Comparison of ENCODE assay signal across 10 cellular contexts in genomic region chr10:119509909-119510451, GRCh38. TPM values are rescaled to one million over a fixed set of nuclear protein-coding genes. Genes with fewer than 3 reads are reported as not detected.
DNase-seq lines count a peak whose midpoint lies in the region; ATAC-seq and TF ChIP-seq lines count a peak whose summit lies in the region.
"Had no signal": no experiment of that assay in that cellular context is flagged by ENCODE, and none has a peak within 500 bp of the region (broad histone marks: within the 10 kb centered on the region; RNA-seq: fewer than 3 reads in every experiment).

No MANE protein-coding gene starts in this region.

- TF ChIP-seq CTCF in CD8-positive, alpha-beta T cell (IDR thresholded peaks at IDR 0.05) = no peak
- TF ChIP-seq CTCF in PC-9 (conservative IDR thresholded peaks at IDR 0.05) = no peak
- no peak for TF ChIP-seq CTCF in osteocyte (IDR thresholded peaks at IDR 0.05)
- no peak for TF ChIP-seq CTCF in GM20000 (IDR thresholded peaks at IDR 0.05; ENCODE audit: extremely low read depth, missing control alignments)

- no peaks in the 10 kb centered on the region for H3K9me3 Mint-ChIP-seq in CD8-positive, alpha-beta T cell
- H3K9me3 Mint-ChIP-seq in osteocyte (ENCODE audit: unreplicated experiment) = no peaks in the 10 kb centered on the region
- no peaks in the 10 kb centered on the region for H3K9me3 Mint-ChIP-seq in stimulated activated naive B cell treated with anti-CD40 and anti-IgM and Interleukin-4, amounts not matched to agents 10 μg/mL and 1 μg/mL and 100 μg/mL, for 72 hours

- peaks cover 73% of the 10 kb centered on the region for H3K4me1 ChIP-seq in CD8-positive, alpha-beta T cell (ENCODE audit: insufficient read depth, low read length)
- H3K4me1 ChIP-seq in PC-9 (replicated peaks; ENCODE audit: insufficient read depth) = no peaks in the 10 kb centered on the region

- CTCF ChIA-PET in CD8-positive, alpha-beta T cell (lab: Charles Lee) = interaction anchor here (1.2 to 2.1 kb wide), 3 partner anchors 15 to 28 kb away, joined by 4 to 6 read pairs (median 4); no protein-coding TSS in a partner anchor
- CTCF ChIA-PET in PC-9 (lab: Charles Lee) = no interaction called here

- H3K9me2 ChIP-seq in PC-9 (ENCODE audit: insufficient read depth) = no peaks in the 10 kb centered on the region

- no peaks in the 10 kb centered on the region for H3K27me3 Mint-ChIP-seq in CD8-positive, alpha-beta T cell (ENCODE audit: low read depth)
- H3K27me3 Mint-ChIP-seq in osteocyte (ENCODE audit: unreplicated experiment) = no peaks in the 10 kb centered on the region
- no peaks in the 10 kb centered on the region for H3K27me3 Mint-ChIP-seq in stimulated activated naive B cell treated with anti-CD40 and anti-IgM and Interleukin-4, amounts not matched to agents 10 μg/mL and 1 μg/mL and 100 μg/mL, for 72 hours

- intact Hi-C loops in CD8-positive, alpha-beta T cell (cut with DNase I, micrococcal nuclease) = no loop called here
- intact Hi-C loops in PC-9 (cut with micrococcal nuclease; ENCODE audit: unreplicated experiment) = no loop called here

- no peak overlapping the region for H2AFZ ChIP-seq in PC-9

- no TSS peak for BruUV-seq in PC-9 (replicated peaks; lab: Mats Ljungman, UMichigan)

- H4K20me1 ChIP-seq in PC-9 (ENCODE audit: insufficient read depth) = no peaks in the 10 kb centered on the region

- peaks cover 12% of the 10 kb centered on the region for H3K36me3 ChIP-seq in CD8-positive, alpha-beta T cell (ENCODE audit: insufficient read depth, low read length)
- H3K36me3 ChIP-seq in PC-9 (ENCODE audit: low read depth) = no peaks in the 10 kb centered on the region

- ATAC-seq in CD8-positive, alpha-beta T cell = no peak
- no peak for ATAC-seq in GM18519 (IDR thresholded peaks at IDR 0.05; ENCODE audit: low FRiP score, unreplicated experiment)
- ATAC-seq in stimulated activated naive B cell treated with anti-CD40 and anti-IgM and Interleukin-4, amounts not matched to agents 10 μg/mL and 1 μg/mL and 100 μg/mL, for 72 hours (replicated peaks) = no peak

- no peaks in the 10 kb centered on the region for H3K27me3 ChIP-seq in CD8-positive, alpha-beta T cell (ENCODE audit: insufficient read depth, low read length)
- no peaks in the 10 kb centered on the region for H3K27me3 ChIP-seq in PC-9 (ENCODE audit: insufficient read depth, low read depth)
- H3K27me3 ChIP-seq: BLaER1 treated with 17β-estradiol and CSF1 and Interleukin-3, amounts not matched to agents 10 nM and 100 nM had no signal

- peak overlapping the region; percentile 94 for H3K27ac Mint-ChIP-seq in CD8-positive, alpha-beta T cell
- H3K27ac Mint-ChIP-seq in osteocyte (ENCODE audit: unreplicated experiment) = peak overlapping the region; percentile 4
- no peak overlapping the region for H3K27ac Mint-ChIP-seq in stimulated activated naive B cell treated with anti-CD40 and anti-IgM and Interleukin-4, amounts not matched to agents 10 μg/mL and 1 μg/mL and 100 μg/mL, for 72 hours

- no peak for DNase-seq in CD8-positive, alpha-beta T cell
- DNase-seq in PC-9 (peak; percentile 3 to 56), fibroblast of gingiva (ENCODE audit: low read depth) (peak; percentile 81), osteocyte (ENCODE audit: extremely low spot score, unreplicated experiment) (no peak), HCEC 1CT (no peak), GM20000 (ENCODE audit: low spot score) (no peak)
- DNase-seq in stimulated activated naive B cell treated with anti-CD40 and anti-IgM and Interleukin-4, amounts not matched to agents 10 μg/mL and 1 μg/mL and 100 μg/mL, for 72 hours = no peak
- DNase-seq: activated CD4-positive, alpha-beta T cell treated with anti-CD3 and anti-CD28 coated beads, Interleukin-2, amount 50 U/mL, for 48 hours had no signal

- no peak overlapping the region for H3K27ac ChIP-seq in CD8-positive, alpha-beta T cell (ENCODE audit: low read depth, low read length)
- no peak overlapping the region for H3K27ac ChIP-seq in PC-9
- H3K27ac ChIP-seq: BLaER1 treated with 17β-estradiol and CSF1 and Interleukin-3, amounts not matched to agents 10 nM and 100 nM had no signal

- no peak overlapping the region for H3K4me2 ChIP-seq in PC-9

- H3K4me1 Mint-ChIP-seq in CD8-positive, alpha-beta T cell (ENCODE audit: low read depth) = peaks cover 69% of the 10 kb centered on the region
- H3K4me1 Mint-ChIP-seq in osteocyte (ENCODE audit: unreplicated experiment) = peaks cover 8% of the 10 kb centered on the region
- H3K4me1 Mint-ChIP-seq in stimulated activated naive B cell treated with anti-CD40 and anti-IgM and Interleukin-4, amounts not matched to agents 10 μg/mL and 1 μg/mL and 100 μg/mL, for 72 hours = no peaks in the 10 kb centered on the region

- H3K4me3 ChIP-seq in CD8-positive, alpha-beta T cell (ENCODE audit: low read depth, low read length) = no peak overlapping the region
- H3K4me3 ChIP-seq in PC-9 = no peak overlapping the region
- H3K4me3 ChIP-seq: BLaER1 treated with 17β-estradiol and CSF1 and Interleukin-3, amounts not matched to agents 10 nM and 100 nM had no signal

- no peaks in the 10 kb centered on the region for H3K79me2 ChIP-seq in PC-9 (ENCODE audit: low read depth)

- POLR2A ChIA-PET in CD8-positive, alpha-beta T cell (lab: Charles Lee) = interaction anchor here (0.8 to 1.0 kb wide), 2 partner anchors 15 to 25 kb away, joined by 3 read pairs; no protein-coding TSS in a partner anchor
- POLR2A ChIA-PET in PC-9 (lab: Charles Lee; ENCODE audit: unreplicated experiment) = no interaction called here

- no peak overlapping the region for H3K4me3 Mint-ChIP-seq in CD8-positive, alpha-beta T cell
- H3K4me3 Mint-ChIP-seq in osteocyte (ENCODE audit: unreplicated experiment) = no peak overlapping the region
- H3K4me3 Mint-ChIP-seq in stimulated activated naive B cell treated with anti-CD40 and anti-IgM and Interleukin-4, amounts not matched to agents 10 μg/mL and 1 μg/mL and 100 μg/mL, for 72 hours = no peak overlapping the region

- no peaks in the 10 kb centered on the region for H3K9me3 ChIP-seq in CD8-positive, alpha-beta T cell (ENCODE audit: low read length)
- no peaks in the 10 kb centered on the region for H3K9me3 ChIP-seq in PC-9 (ENCODE audit: insufficient read depth, low read depth)
- H3K9me3 ChIP-seq: BLaER1 treated with 17β-estradiol and CSF1 and Interleukin-3, amounts not matched to agents 10 nM and 100 nM had no signal

- H3K36me3 Mint-ChIP-seq in CD8-positive, alpha-beta T cell = peaks cover 74% of the 10 kb centered on the region
- H3K36me3 Mint-ChIP-seq in osteocyte (ENCODE audit: unreplicated experiment) = peaks cover 9% of the 10 kb centered on the region
- peaks cover 45 to 63% of the 10 kb centered on the region in 2 donors for H3K36me3 Mint-ChIP-seq in stimulated activated naive B cell treated with anti-CD40 and anti-IgM and Interleukin-4, amounts not matched to agents 10 μg/mL and 1 μg/mL and 100 μg/mL, for 72 hours

- H3F3A ChIP-seq in PC-9 (ENCODE audit: insufficient read depth, low read depth) = no peaks in the 10 kb centered on the region; the same call in 1 of the 2 replicates

RNA-seq across cellular contexts. Expression of gene RGS10, which starts 32.5 kb away (rescaled TPM):
- 100 to 1,000 TPM; 145 to 152 TPM for total RNA-seq in CD8-positive, alpha-beta T cell
- total RNA-seq in PC-9 (2021) = 44.5 and 46.0 TPM in 2 replicates
- total RNA-seq in osteocyte = 19.0 and 23.3 TPM in 2 replicates

Comparison
In these comparisons a context has a peak if more than half of its experiments do, and no peak if none do; other contexts are left out.
1. DNase-seq: peak in PC-9 (2 of 2) and fibroblast of gingiva (single experiment); none in CD8-positive, alpha-beta T cell (0 of 7), osteocyte (single experiment), HCEC 1CT (single experiment), stimulated activated naive B cell treated with anti-CD40 and anti-IgM and Interleukin-4, amounts not matched to agents 10 μg/mL and 1 μg/mL and 100 μg/mL, for 72 hours (single experiment) and GM20000 (single experiment).